In genomic region chr18:45588831-45589558, GRCh38 we compare ENCODE assay signal across 12 cellular contexts. TPM values are rescaled to one million over a fixed set of nuclear protein-coding genes. Genes with fewer than 3 reads are reported as not detected.
DNase-seq lines count a peak whose midpoint lies in the region; ATAC-seq and TF ChIP-seq lines count a peak whose summit lies in the region.
"Had no signal": no experiment of that assay in that cellular context is flagged by ENCODE, and none has a peak within 500 bp of the region (broad histone marks: within the 10 kb centered on the region; RNA-seq: fewer than 3 reads in every experiment).

No MANE protein-coding gene starts in this region.

- peak overlapping the region; percentile 51 for H3K27ac ChIP-seq in RWPE2 (ENCODE audit: poor library complexity, severe bottlenecking)

- H3K27me3 Mint-ChIP-seq in activated naive CD4-positive, alpha-beta T cell treated with anti-CD3 and anti-CD28 coated beads, Interleukin-2, amount 10 ng/mL, durations not matched to agents 7 days and 5 days, result peaks cover 14% of the 10 kb centered on the region

- ATAC-seq in RWPE2 (ENCODE audit: low read depth) (no peak), HG03439 (IDR thresholded peaks at IDR 0.05; ENCODE audit: unreplicated experiment) (no peak)

- H3K9me3 Mint-ChIP-seq in activated naive CD4-positive, alpha-beta T cell treated with anti-CD3 and anti-CD28 coated beads, Interleukin-2, amount 10 ng/mL, durations not matched to agents 7 days and 5 days, result no peaks in the 10 kb centered on the region

- no peak overlapping the region for H3K27ac Mint-ChIP-seq in activated naive CD4-positive, alpha-beta T cell treated with anti-CD3 and anti-CD28 coated beads, Interleukin-2, amount 10 ng/mL, durations not matched to agents 7 days and 5 days
- H3K27ac Mint-ChIP-seq: immature natural killer cell had no signal

- no peaks in the 10 kb centered on the region for H3K36me3 Mint-ChIP-seq in activated naive CD4-positive, alpha-beta T cell treated with anti-CD3 and anti-CD28 coated beads, Interleukin-2, amount 10 ng/mL, durations not matched to agents 7 days and 5 days

- TF ChIP-seq CTCF in RWPE2 (IDR thresholded peaks at IDR 0.05; ENCODE audit: poor library complexity, severe bottlenecking) (no peak), fibroblast of villous mesenchyme (IDR thresholded peaks at IDR 0.05; ENCODE audit: insufficient read depth, low read depth, low read length) (no peak)

- no peak overlapping the region for H3K4me3 ChIP-seq in RWPE2 (ENCODE audit: severe bottlenecking)
- H3K4me3 ChIP-seq in fibroblast of villous mesenchyme (ENCODE audit: low read depth, low read length), result no peak overlapping the region
- H3K4me3 ChIP-seq: testis had no signal

- H3K27me3 ChIP-seq in RWPE2 (ENCODE audit: insufficient read depth, poor library complexity, severe bottlenecking), result no peaks in the 10 kb centered on the region
- H3K27me3 ChIP-seq: testis had no signal

- no peaks in the 10 kb centered on the region for H3K9me3 ChIP-seq in RWPE2 (ENCODE audit: severe bottlenecking)
- H3K9me3 ChIP-seq: testis had no signal

- no peak overlapping the region for H3K4me3 Mint-ChIP-seq in activated naive CD4-positive, alpha-beta T cell treated with anti-CD3 and anti-CD28 coated beads, Interleukin-2, amount 10 ng/mL, durations not matched to agents 7 days and 5 days
- H3K4me3 Mint-ChIP-seq: immature natural killer cell had no signal

- peaks cover 14% of the 10 kb centered on the region for H3K4me1 ChIP-seq in RWPE2 (ENCODE audit: insufficient read depth, poor library complexity, severe bottlenecking)

- no peaks in the 10 kb centered on the region for H3K36me3 ChIP-seq in RWPE2 (ENCODE audit: low read depth)

- CTCF ChIA-PET in activated naive CD4-positive, alpha-beta T cell treated with anti-CD3 and anti-CD28 coated beads, Interleukin-2, amount 10 ng/mL, durations not matched to agents 7 days and 5 days (lab: Charles Lee), result no interaction called here

- DNase-seq in GM03348 (ENCODE audit: low spot score) (peak; percentile 72), RWPE2 (ENCODE audit: low spot score) (no peak), fibroblast of villous mesenchyme (ENCODE audit: low read depth) (peak; percentile 78), stromal cell of bone marrow (ENCODE audit: low read depth) (peak; percentile 49), nucleus accumbens (lab: John Stamatoyannopoulos, UW) (no peak), epidermal melanocyte (ENCODE audit: insufficient read length, low spot score) (no peak)
- DNase-seq in activated naive CD4-positive, alpha-beta T cell treated with anti-CD3 and anti-CD28 coated beads, Interleukin-2, amount 10 ng/mL, durations not matched to agents 7 days and 5 days, result no peak
- DNase-seq: immature natural killer cell, NCI-H2029, occipital lobe had no signal

- H3K4me1 Mint-ChIP-seq in activated naive CD4-positive, alpha-beta T cell treated with anti-CD3 and anti-CD28 coated beads, Interleukin-2, amount 10 ng/mL, durations not matched to agents 7 days and 5 days, result no peaks in the 10 kb centered on the region
- H3K4me1 Mint-ChIP-seq: immature natural killer cell had no signal

RNA-seq across cellular contexts. Expression of gene SLC14A2, which starts 26.3 kb away (rescaled TPM):
- total RNA-seq in fibroblast of villous mesenchyme, result not detected in 2 replicates

Comparison
In these comparisons a context has a peak if more than half of its experiments do, and no peak if none do; other contexts are left out.
1. DNase-seq: peak in GM03348 (single experiment), fibroblast of villous mesenchyme (single experiment) and stromal cell of bone marrow (single experiment); none in RWPE2 (single experiment), nucleus accumbens (0 of 56), activated naive CD4-positive, alpha-beta T cell treated with anti-CD3 and anti-CD28 coated beads, Interleukin-2, amount 10 ng/mL, durations not matched to agents 7 days and 5 days (single experiment) and epidermal melanocyte (single experiment).